ENCODE assay signal across 1 cellular context in genomic region chr9:133111461-133112360, GRCh38.
TF ChIP-seq lines count a peak whose summit lies in the region.

No MANE protein-coding gene starts in this region.

TF ChIP-seq in IMR-90, 13 proteins besides CTCF, POLR2A, EP300 and RAD21:
- TF ChIP-seq RFX5 (IDR thresholded peaks at IDR 0.05; ENCODE audit: low read depth, low read length) (no peak), MAZ (IDR thresholded peaks at IDR 0.05; ENCODE audit: borderline replicate concordance, low read depth, low read length) (no peak), NFE2L2 (IDR thresholded peaks at IDR 0.05; ENCODE audit: low read depth, low read length) (no peak), MXI1 (IDR thresholded peaks at IDR 0.05; ENCODE audit: borderline replicate concordance, low read depth, low read length) (no peak)
